ENCODE assay signal across 8 cellular contexts in genomic region chr2:44291281-44292248, GRCh38. TPM values are rescaled to one million over a fixed set of nuclear protein-coding genes. Genes with fewer than 3 reads are reported as not detected.
DNase-seq lines count a peak whose midpoint lies in the region; ATAC-seq and TF ChIP-seq lines count a peak whose summit lies in the region.

No MANE protein-coding gene starts in this region.

- peak overlapping the region; percentile 50 for H3K4me2 ChIP-seq in GM23248 (ENCODE audit: unreplicated experiment)
- H3K4me2 ChIP-seq in PC-9, result peak overlapping the region; percentile 65

- H3K4me1 ChIP-seq in GM23248 (ENCODE audit: insufficient read depth) (peaks cover 27% of the 10 kb centered on the region), PC-9 (replicated peaks; ENCODE audit: insufficient read depth) (peaks cover 30% of the 10 kb centered on the region), mucosa of rectum (ENCODE audit: control insufficient read depth in 2 of 2, insufficient read depth in 2 of 2, low read length in 2 of 2) (peaks cover 14 to 22% of the 10 kb centered on the region in 2 donors)

- TF ChIP-seq CTCF in AG09309 (IDR thresholded peaks at IDR 0.05; ENCODE audit: control insufficient read depth, insufficient read depth, low read depth, low read length, missing control alignments) (peak; percentile 81), PC-9 (conservative IDR thresholded peaks at IDR 0.05) (peak; percentile 76)

- H3K9me3 ChIP-seq in GM23248 (ENCODE audit: low read depth) (no peaks in the 10 kb centered on the region), PC-9 (ENCODE audit: insufficient read depth, low read depth) (no peaks in the 10 kb centered on the region), mucosa of rectum (ENCODE audit: control insufficient read depth in 2 of 2, low read length in 2 of 2) (no peaks in the 10 kb centered on the region)

- H4K20me1 ChIP-seq in GM23248 (ENCODE audit: insufficient read depth), result no peaks in the 10 kb centered on the region
- no peaks in the 10 kb centered on the region for H4K20me1 ChIP-seq in PC-9 (ENCODE audit: insufficient read depth)

- H3F3A ChIP-seq in GM23248 (ENCODE audit: insufficient read depth) (peaks cover 20% of the 10 kb centered on the region), PC-9 (ENCODE audit: insufficient read depth, low read depth) (peaks cover 24% of the 10 kb centered on the region)

- intact Hi-C loops in PC-9 (cut with micrococcal nuclease; ENCODE audit: unreplicated experiment), result loop anchor here (1.0 kb wide), 3 partner anchors 47 to 247 kb away; no protein-coding TSS in a partner anchor

- BruUV-seq in PC-9 (replicated peaks; lab: Mats Ljungman, UMichigan), result no TSS peak

- ATAC-seq in GM19324 (IDR thresholded peaks at IDR 0.05; ENCODE audit: low FRiP score, unreplicated experiment) (no peak), GM21447 (IDR thresholded peaks at IDR 0.05; ENCODE audit: unreplicated experiment) (no peak), GM19351 (IDR thresholded peaks at IDR 0.05; ENCODE audit: unreplicated experiment) (no peak)

- WGBS in GM23248 (ENCODE audit: low coverage in 1 of 2, low lambda C conversion rate in 2 of 2, missing lambda C conversion rate in 2 of 2), 2 experiments, result 14 to 16% methylated on average over 8 of the region's 8 CpGs

- H3K9ac ChIP-seq in GM23248 (no peak overlapping the region), mucosa of rectum (ENCODE audit: low read depth in 1 of 2, low read length in 2 of 2) (peak overlapping the region in 1 of 2 donors; percentile 17)

- in situ Hi-C loops in GM23248 (cut with MboI), result no loop called here

- H2AFZ ChIP-seq in GM23248 (no peak overlapping the region), PC-9 (peak overlapping the region; percentile 62)

- H3K9me2 ChIP-seq in GM23248 (ENCODE audit: insufficient read depth) (no peaks in the 10 kb centered on the region), PC-9 (ENCODE audit: insufficient read depth) (no peaks in the 10 kb centered on the region)

- H3K79me2 ChIP-seq in GM23248 (ENCODE audit: insufficient read depth), result no peaks in the 10 kb centered on the region
- H3K79me2 ChIP-seq in PC-9 (ENCODE audit: low read depth), result no peaks in the 10 kb centered on the region

- H3K4me3 ChIP-seq in AG09309 (ENCODE audit: control insufficient read depth, low read depth, low read length) (no peak overlapping the region), GM23248 (peak overlapping the region; percentile 16), PC-9 (peak overlapping the region; percentile 5; the same call in 1 of the 2 replicates), mucosa of rectum (ENCODE audit: low read length in 2 of 2) (peak overlapping the region in 1 of 2 donors; percentile 5)

- no peaks in the 10 kb centered on the region for H3K27me3 ChIP-seq in GM23248 (replicated peaks; ENCODE audit: insufficient read depth)
- H3K27me3 ChIP-seq in PC-9 (ENCODE audit: insufficient read depth, low read depth), result no peaks in the 10 kb centered on the region
- H3K27me3 ChIP-seq in mucosa of rectum (ENCODE audit: control insufficient read depth in 2 of 2, insufficient read depth in 2 of 2, low read length in 2 of 2), result no peaks in the 10 kb centered on the region

- CTCF ChIA-PET in PC-9 (lab: Charles Lee), result interaction anchor here (0.6 to 1.4 kb wide), 7 partner anchors 48 to 576 kb away, joined by 3 to 6 read pairs (median 3); no protein-coding TSS in a partner anchor

- H3K36me3 ChIP-seq in GM23248 (ENCODE audit: low read depth) (no peaks in the 10 kb centered on the region), PC-9 (ENCODE audit: low read depth) (no peaks in the 10 kb centered on the region), mucosa of rectum (ENCODE audit: control insufficient read depth in 2 of 2, insufficient read depth in 2 of 2, low read length in 2 of 2) (no peaks in the 10 kb centered on the region)

- POLR2A ChIA-PET in PC-9 (lab: Charles Lee; ENCODE audit: unreplicated experiment), result interaction anchor here (0.6 kb wide), 1 partner anchor 137 kb away, joined by 5 read pairs; no protein-coding TSS in a partner anchor

- peak; percentile 74 for DNase-seq in AG09309 (ENCODE audit: low read depth)
- peak; percentile 86 for DNase-seq in GM23248
- DNase-seq in PC-9, result peak; percentile 71 to 97
- peak; percentile 54 for DNase-seq in epidermal melanocyte (ENCODE audit: insufficient read length, low spot score)

- peak overlapping the region; percentile 28 for H3K27ac ChIP-seq in GM23248
- peak overlapping the region; percentile 49 for H3K27ac ChIP-seq in PC-9
- peak overlapping the region; percentile 2 to 54 for H3K27ac ChIP-seq in mucosa of rectum (ENCODE audit: low read depth in 2 of 2, low read length in 2 of 2)

RNA-seq across cellular contexts. Expression of gene SLC3A1, which starts 16.3 kb away (rescaled TPM):
- total RNA-seq in GM23248 (2014; rRNA removed; shearing (Covaris generic)), result not detected in 2 replicates
- 0.16 and 0.31 TPM in 2 replicates for polyA plus RNA-seq in GM23248 (2016; fragmentation: Nextera tagmentation; extraction: Ambion mirVana)
- total RNA-seq in PC-9 (2021), result 0.28 TPM in 1 of 2 replicates, not detected in the other
